In genomic region chr1:159205225-159205624, GRCh38 we compare ENCODE assay signal across 2 cellular contexts.
TF ChIP-seq lines count a peak whose summit lies in the region.

No MANE protein-coding gene starts in this region.

TF ChIP-seq in GM23338, 12 proteins besides CTCF, POLR2A, EP300 and RAD21:
- 0 out of 2 replicates have a peak, but pooled peaks have one; percentile 20 for TF ChIP-seq ZNF462 (CRISPR knock-in tag; IDR thresholded peaks at IDR 0.05)
- TF ChIP-seq, protein P1, sequence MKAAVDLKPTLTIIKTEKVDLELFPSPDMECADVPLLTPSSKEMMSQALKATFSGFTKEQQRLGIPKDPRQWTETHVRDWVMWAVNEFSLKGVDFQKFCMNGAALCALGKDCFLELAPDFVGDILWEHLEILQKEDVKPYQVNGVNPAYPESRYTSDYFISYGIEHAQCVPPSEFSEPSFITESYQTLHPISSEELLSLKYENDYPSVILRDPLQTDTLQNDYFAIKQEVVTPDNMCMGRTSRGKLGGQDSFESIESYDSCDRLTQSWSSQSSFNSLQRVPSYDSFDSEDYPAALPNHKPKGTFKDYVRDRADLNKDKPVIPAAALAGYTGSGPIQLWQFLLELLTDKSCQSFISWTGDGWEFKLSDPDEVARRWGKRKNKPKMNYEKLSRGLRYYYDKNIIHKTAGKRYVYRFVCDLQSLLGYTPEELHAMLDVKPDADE (IDR thresholded peaks at IDR 0.05): no peak
TF ChIP-seq in GM23338: peak in this region for 1.

TF ChIP-seq in WTC11, 78 proteins besides CTCF, POLR2A, EP300 and RAD21:
- TF ChIP-seq NR2C2 (CRISPR knock-in tag; IDR thresholded peaks at IDR 0.05) (no peak), ETV6 (CRISPR knock-in tag; IDR thresholded peaks at IDR 0.05) (no peak)
